ENCODE assay signal across 12 cellular contexts in the genomic region with DNA sequence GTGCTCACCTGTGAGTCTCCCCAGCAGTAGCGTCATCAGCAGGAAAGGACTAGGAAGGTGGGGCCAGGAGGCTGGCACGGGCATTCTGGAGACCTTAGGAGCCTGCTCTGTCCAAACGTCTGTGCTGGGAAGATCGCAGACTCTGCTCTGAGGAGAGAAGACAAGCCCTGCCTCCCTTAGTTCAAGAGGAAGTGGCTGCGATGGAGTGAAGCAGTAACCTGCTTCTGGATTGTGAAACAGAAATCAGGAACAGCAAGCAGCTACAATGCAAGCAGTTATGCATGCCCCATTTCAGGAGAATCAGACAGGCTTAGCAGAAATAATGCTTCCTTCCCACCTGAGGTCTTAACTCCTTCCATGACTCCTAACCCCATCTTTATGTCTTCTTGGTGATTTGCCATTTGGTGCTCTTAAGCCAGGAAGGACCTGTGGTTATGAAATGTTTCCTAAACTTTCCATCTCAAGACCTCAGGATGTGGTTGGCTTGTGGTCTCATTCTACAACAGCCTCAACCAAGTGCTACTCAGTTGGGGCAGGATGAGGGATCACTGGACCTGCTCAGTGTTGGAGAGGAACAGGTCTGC. TPM values are rescaled to one million over a fixed set of nuclear protein-coding genes. Genes with fewer than 3 reads are reported as not detected.
DNase-seq lines count a peak whose midpoint lies in the region; FAIRE-seq and TF ChIP-seq lines count a peak whose summit lies in the region.
"Had no signal": no experiment of that assay in that cellular context is flagged by ENCODE, and none has a peak within 500 bp of the region (broad histone marks: within the 10 kb centered on the region; RNA-seq: fewer than 3 reads in every experiment).

TSS of gene SIRPB1 (minus strand) at position 149 of the 584 bp plus-strand sequence. CDS start at position 84, 65 bp downstream.

- no peaks in the 10 kb centered on the region for H3K9me3 ChIP-seq in small intestine (ENCODE audit: control insufficient read depth, low read depth)

- H3K36me3 ChIP-seq in small intestine (ENCODE audit: control insufficient read depth in 2 of 2, insufficient read depth in 2 of 2, low read length in 2 of 2): no peaks in the 10 kb centered on the region

- peak within 1 kb of the TSS; percentile 51 for H3K27ac Mint-ChIP-seq in activated CD4-positive, alpha-beta T cell treated with anti-CD3 and anti-CD28 coated beads, Interleukin-2, amount 10 ng/mL, durations not matched to agents 24 days and 14 days

- TF ChIP-seq CTCF in epithelial cell of proximal tubule (conservative IDR thresholded peaks at IDR 0.05; ENCODE audit: low read depth, low read length): no peak

- H3K4me1 ChIP-seq in small intestine (ENCODE audit: control insufficient read depth in 2 of 2, insufficient read depth in 1 of 2, low read depth in 1 of 2, low read length in 1 of 2): no peaks in the 10 kb centered on the region

- no peak for FAIRE-seq in small intestine (lab: Jason Lieb, UNC)
- FAIRE-seq: H54 had no signal

- peaks cover 15% of the 10 kb centered on the region for H3K9me3 Mint-ChIP-seq in activated CD4-positive, alpha-beta T cell treated with anti-CD3 and anti-CD28 coated beads, Interleukin-2, amount 10 ng/mL, durations not matched to agents 24 days and 14 days

- intact Hi-C loops in activated CD4-positive, alpha-beta T cell treated with anti-CD3 and anti-CD28 coated beads, Interleukin-2, amount 10 ng/mL, durations not matched to agents 24 days and 14 days (cut with micrococcal nuclease): no loop called here

- H3K36me3 Mint-ChIP-seq in activated CD4-positive, alpha-beta T cell treated with anti-CD3 and anti-CD28 coated beads, Interleukin-2, amount 10 ng/mL, durations not matched to agents 24 days and 14 days (ENCODE audit: low read depth): peaks cover 44% of the 10 kb centered on the region

- H3K4me3 Mint-ChIP-seq in activated CD4-positive, alpha-beta T cell treated with anti-CD3 and anti-CD28 coated beads, Interleukin-2, amount 10 ng/mL, durations not matched to agents 24 days and 14 days: peak within 1 kb of the TSS; percentile 35

- no peaks in the 10 kb centered on the region for H3K27me3 Mint-ChIP-seq in activated CD4-positive, alpha-beta T cell treated with anti-CD3 and anti-CD28 coated beads, Interleukin-2, amount 10 ng/mL, durations not matched to agents 24 days and 14 days

- peak; percentile 83 for DNase-seq in activated CD4-positive, alpha-beta T cell treated with anti-CD3 and anti-CD28 coated beads, Interleukin-2, amount 10 ng/mL, durations not matched to agents 24 days and 14 days
- no peak for DNase-seq in activated CD4-positive, alpha-beta T cell treated with anti-CD3 and anti-CD28 coated beads, Interleukin-2, amount 50 U/mL, for 48 hours
- DNase-seq in RPMI7951 (ENCODE audit: low read depth) (peak; percentile 91), epithelial cell of proximal tubule (ENCODE audit: low read depth) (peak; percentile 43), small intestine (peak; percentile 10), NCI-H748 treated with DMSO at 0.1 percent for 48 hours (lab: John Stamatoyannopoulos, UW) (no peak), NCI-H446 (lab: John Stamatoyannopoulos, UW) (no peak), cortex of kidney (lab: John Stamatoyannopoulos, UW) (no peak)
- DNase-seq: 8988T, NCI-H510A had no signal

- H3K4me3 ChIP-seq in epithelial cell of proximal tubule (ENCODE audit: low read depth, low read length) (peak within 1 kb of the TSS; percentile 31), small intestine (ENCODE audit: low read depth in 1 of 2, low read length in 2 of 2) (no peak within 1 kb of the TSS)

- WGBS in small intestine, 3 donors: 28 to 43% (median 42%) methylated on average over 5 of the region's 5 CpGs

- no peaks in the 10 kb centered on the region for H3K27me3 ChIP-seq in small intestine (ENCODE audit: control insufficient read depth in 2 of 2, insufficient read depth in 2 of 2, low read length in 2 of 2)

- no peak within 1 kb of the TSS for H3K27ac ChIP-seq in small intestine (ENCODE audit: low read depth in 1 of 2, low read length in 1 of 2)

- H3K4me1 Mint-ChIP-seq in activated CD4-positive, alpha-beta T cell treated with anti-CD3 and anti-CD28 coated beads, Interleukin-2, amount 10 ng/mL, durations not matched to agents 24 days and 14 days: peaks cover 63% of the 10 kb centered on the region

RNA-seq across cellular contexts. Expression of gene SIRPB1, which starts in this region (rescaled TPM):
- total RNA-seq in activated CD4-positive, alpha-beta T cell treated with anti-CD3 and anti-CD28 coated beads, Interleukin-2, amount 10 ng/mL, durations not matched to agents 24 days and 14 days: 0.82 and 2.8 TPM in 2 replicates
- 15.6 and 22.1 TPM in 2 replicates for total RNA-seq in RPMI7951 (2014; rRNA removed; shearing (Covaris generic))
- 0.46 and 8.0 TPM in 2 replicates for total RNA-seq in epithelial cell of proximal tubule
- under 1 TPM in 2 of 3 donors, not detected in 1; 0.22 to 0.54 TPM for polyA plus RNA-seq in small intestine
- total RNA-seq: temporal lobe had no signal

Comparison
In these comparisons a context has a peak if more than half of its experiments do, and no peak if none do; other contexts are left out.
1. DNase-seq: peak in activated CD4-positive, alpha-beta T cell treated with anti-CD3 and anti-CD28 coated beads, Interleukin-2, amount 10 ng/mL, durations not matched to agents 24 days and 14 days (single experiment), RPMI7951 (single experiment) and epithelial cell of proximal tubule (single experiment); none in activated CD4-positive, alpha-beta T cell treated with anti-CD3 and anti-CD28 coated beads, Interleukin-2, amount 50 U/mL, for 48 hours (0 of 2), NCI-H748 treated with DMSO at 0.1 percent for 48 hours (single experiment), NCI-H446 (0 of 2) and cortex of kidney (single experiment).
2. Peak in DNase-seq in small intestine; RNA of the gene not detected or under 1 TPM.